25 cellular contexts compared by ENCODE assay signal in genomic region chr5:98170994-98171393, GRCh38.
"Had no signal": no experiment of that assay in that cellular context is flagged by ENCODE, and none has a peak within 500 bp of the region (broad histone marks: within the 10 kb centered on the region; RNA-seq: fewer than 3 reads in every experiment).

No MANE protein-coding gene starts in this region.

- ATAC-seq: activated naive CD8-positive, alpha-beta T cell treated with anti-CD3 and anti-CD28 coated beads, Interleukin-2, amount 50 U/mL, for 24 hours; activated T-cell treated with anti-CD3 and anti-CD28 coated beads, Interleukin-2, amount 50 U/mL, for 72 hours; body of pancreas; esophagus mucosa had no signal

- H3K9me3 ChIP-seq: adrenal gland had no signal

- H3K27ac ChIP-seq: adrenal gland, body of pancreas had no signal

- H3K4me1 ChIP-seq: adrenal gland, body of pancreas had no signal

- H3K36me3 ChIP-seq: adrenal gland had no signal

- H3K4me3 ChIP-seq: adrenal gland, body of pancreas had no signal

- H3K27me3 Mint-ChIP-seq: activated CD4-positive, alpha-beta memory T cell treated with anti-CD3 and anti-CD28 coated beads, Interleukin-2, amount 10 ng/mL, durations not matched to agents 7 days and 5 days; activated CD4-positive, alpha-beta T cell treated with anti-CD3 and anti-CD28 coated beads, Interleukin-2, amount 10 ng/mL, durations not matched to agents 7 days and 5 days; activated naive CD4-positive, alpha-beta T cell treated with anti-CD3 and anti-CD28 coated beads, Interleukin-2, amount 50 U/mL, for 24 hours; activated naive CD8-positive, alpha-beta T cell treated with anti-CD3 and anti-CD28 coated beads for 36 hours; activated naive CD8-positive, alpha-beta T cell treated with anti-CD3 and anti-CD28 coated beads, Interleukin-2, amount 50 U/mL, for 24 hours; activated T-cell treated with anti-CD3 and anti-CD28 coated beads, Interleukin-2, amount 50 U/mL, for 24 hours had no signal

- H3K9me3 Mint-ChIP-seq: activated CD4-positive, alpha-beta memory T cell treated with anti-CD3 and anti-CD28 coated beads, Interleukin-2, amount 10 ng/mL, durations not matched to agents 7 days and 5 days; activated CD4-positive, alpha-beta T cell treated with anti-CD3 and anti-CD28 coated beads, Interleukin-2, amount 10 ng/mL, durations not matched to agents 7 days and 5 days; activated naive CD4-positive, alpha-beta T cell treated with anti-CD3 and anti-CD28 coated beads, Interleukin-2, amount 50 U/mL, for 24 hours; activated naive CD8-positive, alpha-beta T cell treated with anti-CD3 and anti-CD28 coated beads for 36 hours; activated naive CD8-positive, alpha-beta T cell treated with anti-CD3 and anti-CD28 coated beads, Interleukin-2, amount 50 U/mL, for 24 hours; activated T-cell treated with anti-CD3 and anti-CD28 coated beads, Interleukin-2, amount 50 U/mL, for 24 hours; activated T-cell treated with anti-CD3 and anti-CD28 coated beads, Interleukin-2, amount 50 U/mL, for 72 hours had no signal

- H3K36me3 Mint-ChIP-seq: activated naive CD4-positive, alpha-beta T cell treated with anti-CD3 and anti-CD28 coated beads, Interleukin-2, amount 50 U/mL, for 24 hours; activated naive CD8-positive, alpha-beta T cell treated with anti-CD3 and anti-CD28 coated beads for 36 hours had no signal

- DNase-seq: activated CD4-positive, alpha-beta memory T cell treated with anti-CD3 and anti-CD28 coated beads, Interleukin-2, amount 10 ng/mL, durations not matched to agents 7 days and 5 days; activated CD4-positive, alpha-beta T cell treated with anti-CD3 and anti-CD28 coated beads for 1 hour; activated CD4-positive, alpha-beta T cell treated with anti-CD3 and anti-CD28 coated beads for 4 hours; activated CD4-positive, alpha-beta T cell treated with anti-CD3 and anti-CD28 coated beads, Interleukin-2, amount 10 ng/mL, durations not matched to agents 7 days and 5 days; activated CD4-positive, alpha-beta T cell treated with anti-CD3 and anti-CD28 coated beads, Interleukin-2, amount 50 U/mL, for 4 hours; activated CD8-positive, alpha-beta memory T cell treated with anti-CD3 and anti-CD28 coated beads, Interleukin-2, amount 50 U/mL, for 48 hours; activated gamma-delta T cell treated with Interleukin-2 at 50 U/mL for 16 hours; activated naive CD4-positive, alpha-beta T cell treated with Interleukin-2 at 50 U/mL for 16 hours; activated naive CD8-positive, alpha-beta T cell treated with anti-CD3 and anti-CD28 coated beads for 36 hours; activated naive CD8-positive, alpha-beta T cell treated with anti-CD3 and anti-CD28 coated beads, Interleukin-2, amount 50 U/mL, for 24 hours; activated T-cell treated with anti-CD3 and anti-CD28 coated beads for 4 hours; activated T-cell treated with anti-CD3 and anti-CD28 coated beads, Interleukin-2, amount 50 U/mL, for 24 hours; activated T-cell treated with anti-CD3 and anti-CD28 coated beads, Interleukin-2, amount 50 U/mL, for 72 hours; adrenal gland; amygdala; aorta; body of pancreas; caudate nucleus; cortex of kidney; effector CD8-positive, alpha-beta T cell; foreskin fibroblast; head of caudate nucleus; T-helper 2 cell had no signal

- H3K4me3 Mint-ChIP-seq: activated CD4-positive, alpha-beta memory T cell treated with anti-CD3 and anti-CD28 coated beads, Interleukin-2, amount 10 ng/mL, durations not matched to agents 7 days and 5 days; activated CD4-positive, alpha-beta T cell treated with anti-CD3 and anti-CD28 coated beads, Interleukin-2, amount 10 ng/mL, durations not matched to agents 7 days and 5 days; activated naive CD4-positive, alpha-beta T cell treated with anti-CD3 and anti-CD28 coated beads, Interleukin-2, amount 50 U/mL, for 24 hours; activated naive CD8-positive, alpha-beta T cell treated with anti-CD3 and anti-CD28 coated beads for 36 hours; activated naive CD8-positive, alpha-beta T cell treated with anti-CD3 and anti-CD28 coated beads, Interleukin-2, amount 50 U/mL, for 24 hours; activated T-cell treated with anti-CD3 and anti-CD28 coated beads, Interleukin-2, amount 50 U/mL, for 24 hours; activated T-cell treated with anti-CD3 and anti-CD28 coated beads, Interleukin-2, amount 50 U/mL, for 72 hours had no signal

- H3K27ac Mint-ChIP-seq: activated CD4-positive, alpha-beta memory T cell treated with anti-CD3 and anti-CD28 coated beads, Interleukin-2, amount 10 ng/mL, durations not matched to agents 7 days and 5 days; activated CD4-positive, alpha-beta T cell treated with anti-CD3 and anti-CD28 coated beads, Interleukin-2, amount 10 ng/mL, durations not matched to agents 7 days and 5 days; activated naive CD4-positive, alpha-beta T cell treated with anti-CD3 and anti-CD28 coated beads, Interleukin-2, amount 50 U/mL, for 24 hours; activated naive CD8-positive, alpha-beta T cell treated with anti-CD3 and anti-CD28 coated beads for 36 hours; activated naive CD8-positive, alpha-beta T cell treated with anti-CD3 and anti-CD28 coated beads, Interleukin-2, amount 50 U/mL, for 24 hours; activated T-cell treated with anti-CD3 and anti-CD28 coated beads, Interleukin-2, amount 50 U/mL, for 24 hours; activated T-cell treated with anti-CD3 and anti-CD28 coated beads, Interleukin-2, amount 50 U/mL, for 72 hours had no signal

- H3K4me1 Mint-ChIP-seq: activated CD4-positive, alpha-beta memory T cell treated with anti-CD3 and anti-CD28 coated beads, Interleukin-2, amount 10 ng/mL, durations not matched to agents 7 days and 5 days; activated CD4-positive, alpha-beta T cell treated with anti-CD3 and anti-CD28 coated beads, Interleukin-2, amount 10 ng/mL, durations not matched to agents 7 days and 5 days; activated naive CD4-positive, alpha-beta T cell treated with anti-CD3 and anti-CD28 coated beads, Interleukin-2, amount 50 U/mL, for 24 hours; activated naive CD8-positive, alpha-beta T cell treated with anti-CD3 and anti-CD28 coated beads for 36 hours; activated naive CD8-positive, alpha-beta T cell treated with anti-CD3 and anti-CD28 coated beads, Interleukin-2, amount 50 U/mL, for 24 hours had no signal

- H3K27me3 ChIP-seq: adrenal gland, body of pancreas had no signal
